In genomic region chr9:10434412-10434811, GRCh38 we compare ENCODE assay signal across 20 cellular contexts.
DNase-seq lines count a peak whose midpoint lies in the region; TF ChIP-seq lines count a peak whose summit lies in the region.
"Had no signal": no experiment of that assay in that cellular context is flagged by ENCODE, and none has a peak within 500 bp of the region (broad histone marks: within the 10 kb centered on the region; RNA-seq: fewer than 3 reads in every experiment).

No MANE protein-coding gene starts in this region.

- no peaks in the 10 kb centered on the region for H3K9me3 ChIP-seq in neural progenitor cell (ENCODE audit: low read depth)
- H3K9me3 ChIP-seq: A549; BE2C; BLaER1 treated with 17β-estradiol and CSF1 and Interleukin-3, amounts not matched to agents 10 nM and 100 nM had no signal

- H3F3A ChIP-seq in neural progenitor cell (ENCODE audit: low read depth) = no peaks in the 10 kb centered on the region

- H3K27me3 ChIP-seq in neural progenitor cell = no peaks in the 10 kb centered on the region
- H3K27me3 ChIP-seq: BE2C; BLaER1 treated with 17β-estradiol and CSF1 and Interleukin-3, amounts not matched to agents 10 nM and 100 nM had no signal

- no peaks in the 10 kb centered on the region for H4K20me1 ChIP-seq in neural progenitor cell (ENCODE audit: low read depth)
- H4K20me1 ChIP-seq: BLaER1 treated with 17β-estradiol and CSF1 and Interleukin-3, amounts not matched to agents 10 nM and 100 nM had no signal

- H3K36me3 Mint-ChIP-seq in neural progenitor cell = no peaks in the 10 kb centered on the region
- H3K36me3 Mint-ChIP-seq: CD14-positive monocyte; CD8-positive, alpha-beta memory T cell had no signal

- H3K4me1 Mint-ChIP-seq in neural progenitor cell = no peaks in the 10 kb centered on the region
- H3K4me1 Mint-ChIP-seq: CD14-positive monocyte; CD8-positive, alpha-beta memory T cell had no signal

- peaks cover 14% of the 10 kb centered on the region for H3K4me1 ChIP-seq in neural progenitor cell
- H3K4me1 ChIP-seq: A549; BE2C; BLaER1 treated with 17β-estradiol and CSF1 and Interleukin-3, amounts not matched to agents 10 nM and 100 nM had no signal

- no peaks in the 10 kb centered on the region for H3K27me3 Mint-ChIP-seq in neural progenitor cell (ENCODE audit: insufficient read depth, low read depth)
- H3K27me3 Mint-ChIP-seq: CD4-positive, alpha-beta T cell; CD8-positive, alpha-beta memory T cell had no signal

- H3K79me2 ChIP-seq in neural progenitor cell (ENCODE audit: low read depth) = no peaks in the 10 kb centered on the region

- H3K4me2 ChIP-seq in neural progenitor cell = peak overlapping the region; percentile 51
- H3K4me2 ChIP-seq: A549; BLaER1 treated with 17β-estradiol and CSF1 and Interleukin-3, amounts not matched to agents 10 nM and 100 nM had no signal

- no peak overlapping the region for H3K4me3 Mint-ChIP-seq in neural progenitor cell
- H3K4me3 Mint-ChIP-seq: CD14-positive monocyte; CD4-positive, alpha-beta T cell; CD8-positive, alpha-beta memory T cell; H9 had no signal

- TF ChIP-seq CTCF in neural progenitor cell (IDR thresholded peaks at IDR 0.05) = no peak

- no peaks in the 10 kb centered on the region for H3K36me3 ChIP-seq in neural progenitor cell
- H3K36me3 ChIP-seq: BE2C; BLaER1 treated with 17β-estradiol and CSF1 and Interleukin-3, amounts not matched to agents 10 nM and 100 nM had no signal

- no peak overlapping the region for H3K9ac ChIP-seq in neural progenitor cell
- H3K9ac ChIP-seq: BLaER1 treated with 17β-estradiol and CSF1 and Interleukin-3, amounts not matched to agents 10 nM and 100 nM had no signal

- no peak overlapping the region for H3K27ac ChIP-seq in neural progenitor cell
- H3K27ac ChIP-seq: A549; BLaER1 treated with 17β-estradiol and CSF1 and Interleukin-3, amounts not matched to agents 10 nM and 100 nM had no signal

- H2AFZ ChIP-seq in neural progenitor cell (replicated peaks) = peak overlapping the region; percentile 3

- DNase-seq in NCI-H748 (lab: John Stamatoyannopoulos, UW; ENCODE audit: unreplicated experiment) = peak; percentile 8
- DNase-seq in NCI-H748 treated with DMSO at 0.1 percent for 48 hours (lab: John Stamatoyannopoulos, UW) = no peak
- DNase-seq in NCI-H69 (lab: John Stamatoyannopoulos, UW) = peak; percentile 28
- no peak for DNase-seq in neural progenitor cell (ENCODE audit: low spot score)
- no peak for DNase-seq in stimulated activated naive CD4-positive, alpha-beta T cell treated with Interleukin-2 at 50 U/mL for 16 hours (lab: John Stamatoyannopoulos, UW)
- no peak for DNase-seq in stimulated activated CD4-positive, alpha-beta T cell treated with anti-CD3 and anti-CD28 coated beads, Interleukin-1b, Interleukin-23, amount 100 ng/mL, for 48 hours
- DNase-seq: 8988T; ACHN; AML-193; BE2C; Calu3; CD4-positive, alpha-beta T cell; CD8-positive, alpha-beta memory T cell; DMS53; DMS79 treated with DMSO at 0.1 percent for 48 hours; GF-D8; H9 had no signal

- H3K9me3 Mint-ChIP-seq in neural progenitor cell = no peaks in the 10 kb centered on the region
- H3K9me3 Mint-ChIP-seq: CD14-positive monocyte had no signal

- no peak overlapping the region for H3K27ac Mint-ChIP-seq in neural progenitor cell
- H3K27ac Mint-ChIP-seq: CD14-positive monocyte; CD4-positive, alpha-beta T cell; CD8-positive, alpha-beta memory T cell; H9 had no signal

- H3K4me3 ChIP-seq in neural progenitor cell = no peak overlapping the region
- H3K4me3 ChIP-seq: A549; BLaER1 treated with 17β-estradiol and CSF1 and Interleukin-3, amounts not matched to agents 10 nM and 100 nM had no signal

Comparison
In these comparisons a context has a peak if more than half of its experiments do, and no peak if none do; other contexts are left out.
1. DNase-seq: peak in NCI-H748 (single experiment) and NCI-H69 (single experiment); none in NCI-H748 treated with DMSO at 0.1 percent for 48 hours (single experiment), neural progenitor cell (single experiment), stimulated activated naive CD4-positive, alpha-beta T cell treated with Interleukin-2 at 50 U/mL for 16 hours (single experiment) and stimulated activated CD4-positive, alpha-beta T cell treated with anti-CD3 and anti-CD28 coated beads, Interleukin-1b, Interleukin-23, amount 100 ng/mL, for 48 hours (single experiment).